Comparison of ENCODE assay signal across 20 cellular contexts in the genomic region with DNA sequence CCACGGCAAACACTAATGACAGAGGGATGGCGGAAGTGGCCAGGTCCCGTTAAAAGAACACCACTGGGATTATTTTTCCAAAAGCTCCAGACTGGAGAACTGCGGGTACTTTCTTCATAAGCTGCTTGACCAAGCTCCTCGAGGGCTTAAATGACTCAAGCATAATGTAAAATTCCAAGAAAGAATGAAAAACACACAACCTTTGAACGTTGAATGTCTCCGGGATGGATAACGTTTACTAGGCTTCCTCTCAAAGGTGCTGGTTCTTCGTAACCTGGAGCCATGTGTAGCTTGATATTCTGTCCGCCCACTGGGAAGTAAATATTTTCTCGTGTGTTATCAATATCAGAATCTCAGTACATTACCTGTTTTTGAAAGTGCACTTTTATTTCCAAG.
DNase-seq lines count a peak whose midpoint lies in the region; ATAC-seq, FAIRE-seq and TF ChIP-seq lines count a peak whose summit lies in the region.
"Had no signal": no experiment of that assay in that cellular context is flagged by ENCODE, and none has a peak within 500 bp of the region (broad histone marks: within the 10 kb centered on the region; RNA-seq: fewer than 3 reads in every experiment).

No MANE protein-coding gene starts in this region.

- H3K27ac ChIP-seq in ACC112 (ENCODE audit: low read depth, low read length) (peak overlapping the region; percentile 87), mammary epithelial cell (ENCODE audit: insufficient read depth, low read depth, low read length) (peak overlapping the region; percentile 68), pancreas (peak overlapping the region; percentile 56 to 93 (median 84))

- 95% methylated on average over 11 of the region's 11 CpGs for WGBS in mammary epithelial cell (ENCODE audit: low coverage, missing lambda C conversion rate)
- 55 to 57% methylated on average over 11 of the region's 11 CpGs for WGBS in pancreas, 2 donors

- H3K4me3 ChIP-seq in ACC112 (ENCODE audit: low read depth, low read length) (peak overlapping the region; percentile 8; the same call in 1 of the 2 replicates), mammary epithelial cell (replicated peaks in 1 of 3; ENCODE audit: insufficient read depth in 1 of 3, low read depth in 2 of 3, low read length in 3 of 3) (no peak overlapping the region), pancreas (no peak overlapping the region)

- intact Hi-C loops in mammary epithelial cell (cut with micrococcal nuclease) (no loop called here), pancreas (cut with DNase I) (loop anchor here in 1 of 3 donors (5.0 kb wide), 1 partner anchor 64 kb away; no protein-coding TSS in a partner anchor)

- BruUV-seq in mammary epithelial cell (replicated peaks; lab: Mats Ljungman, UMichigan), result no TSS peak

- H3K36me3 ChIP-seq in ACC112 (ENCODE audit: insufficient read depth, low read length) (no peaks in the 10 kb centered on the region), mammary epithelial cell (ENCODE audit: insufficient read depth, low read length) (no peaks in the 10 kb centered on the region), pancreas (peaks cover 0 to 20% (median 7%) of the 10 kb centered on the region in 3 donors)

- no peak for FAIRE-seq in pancreas (lab: Jason Lieb, UNC)
- FAIRE-seq: A204.1, D721Med had no signal

- peak; percentile 21 for DNase-seq in M059J (ENCODE audit: low read depth)
- DNase-seq in mammary epithelial cell, result no peak
- DNase-seq in pancreas, result no peak
- no peak for DNase-seq in SW480 (ENCODE audit: low spot score)
- DNase-seq in NCI-H446 (lab: John Stamatoyannopoulos, UW), result no peak
- no peak for DNase-seq in activated CD8-positive, alpha-beta memory T cell treated with anti-CD3 and anti-CD28 coated beads for 24 hours
- no peak for DNase-seq in stimulated activated CD4-positive, alpha-beta T cell treated with anti-CD3 and anti-CD28 coated beads, Interleukin-2, amount 100 ng/mL, for 48 hours
- DNase-seq: DND-41, GF-D8, GOT3, Karpas-422, NCI-H1417, NCI-H1930, NCI-H2171, NCI-H510A, NCI-H82 had no signal

- no peak for TF ChIP-seq CTCF in mammary epithelial cell (conservative IDR thresholded peaks at IDR 0.05 in 1 of 2, IDR thresholded peaks at IDR 0.05 in 1 of 2; ENCODE audit: extremely low read depth in 1 of 2, insufficient read depth in 1 of 2, low read depth in 1 of 2, low read length in 2 of 2)
- peak in 1 of 4 donors; percentile 4 for TF ChIP-seq CTCF in pancreas (IDR thresholded peaks at IDR 0.05)

- H3K4me2 ChIP-seq in mammary epithelial cell (ENCODE audit: insufficient read depth, low read depth, low read length), result peak overlapping the region; percentile 25

- no peaks in the 10 kb centered on the region for H3K79me2 ChIP-seq in ACC112 (ENCODE audit: control insufficient read depth, insufficient read depth, low read length, unreplicated experiment)
- H3K79me2 ChIP-seq in mammary epithelial cell (ENCODE audit: insufficient read depth, low read length), result no peaks in the 10 kb centered on the region

- H3K27me3 ChIP-seq in ACC112 (ENCODE audit: insufficient read depth, low read length), result no peaks in the 10 kb centered on the region
- no peaks in the 10 kb centered on the region for H3K27me3 ChIP-seq in mammary epithelial cell (ENCODE audit: insufficient read depth, low read length)
- H3K27me3 ChIP-seq in pancreas, result no peaks in the 10 kb centered on the region

- H3K9me3 ChIP-seq in mammary epithelial cell (replicated peaks; ENCODE audit: insufficient read depth, low read length) (no peaks in the 10 kb centered on the region), pancreas (no peaks in the 10 kb centered on the region)

- no peak for ATAC-seq in pancreas
- ATAC-seq: CD8-positive, alpha-beta T cell had no signal

- in situ Hi-C loops in mammary epithelial cell (cut with MboI; ENCODE audit: low sequenced_read_pairs in 2 of 2), result no loop called here

- H2AFZ ChIP-seq in ACC112 (ENCODE audit: low read length, unreplicated experiment) (no peak overlapping the region), mammary epithelial cell (ENCODE audit: low read depth, low read length) (no peak overlapping the region)

- H3K9ac ChIP-seq in mammary epithelial cell (ENCODE audit: insufficient read depth, low read length), result no peak overlapping the region

- H4K20me1 ChIP-seq in mammary epithelial cell (ENCODE audit: insufficient read depth, low read length), result no peaks in the 10 kb centered on the region

- peaks cover 53% of the 10 kb centered on the region for H3K4me1 ChIP-seq in ACC112 (ENCODE audit: control insufficient read depth, insufficient read depth, low read length, unreplicated experiment)
- H3K4me1 ChIP-seq in mammary epithelial cell (ENCODE audit: insufficient read depth, low read length), result peaks cover 43% of the 10 kb centered on the region
- H3K4me1 ChIP-seq in pancreas, result peaks cover 54 to 63% (median 58%) of the 10 kb centered on the region in 3 donors

- dilution Hi-C loops in mammary epithelial cell (cut with HindIII; ENCODE audit: low sequenced_read_pairs), result no loop called here

- CTCF ChIA-PET in mammary epithelial cell (lab: Charles Lee; ENCODE audit: low non-redundant PET), result no interaction called here
